Comparison of ENCODE assay signal across 12 cellular contexts in genomic region chr15:92288755-92289154, GRCh38.
DNase-seq lines count a peak whose midpoint lies in the region; ATAC-seq and TF ChIP-seq lines count a peak whose summit lies in the region.
"Had no signal": no experiment of that assay in that cellular context is flagged by ENCODE, and none has a peak within 500 bp of the region (broad histone marks: within the 10 kb centered on the region; RNA-seq: fewer than 3 reads in every experiment).

No MANE protein-coding gene starts in this region.

- ATAC-seq in GM19023 (IDR thresholded peaks at IDR 0.05; ENCODE audit: unreplicated experiment), result peak; percentile 78
- peak; percentile 98 for ATAC-seq in GM21717 (IDR thresholded peaks at IDR 0.05; ENCODE audit: unreplicated experiment)
- ATAC-seq in HG03196 (IDR thresholded peaks at IDR 0.05; ENCODE audit: unreplicated experiment), result peak; percentile 89
- no peak for ATAC-seq in activated CD8-positive, alpha-beta T cell treated with anti-CD3 and anti-CD28 coated beads for 36 hours

- CTCF ChIA-PET in GM10248 (lab: Yijun Ruan, JAX), result no interaction called here
- CTCF ChIA-PET in activated CD8-positive, alpha-beta T cell treated with anti-CD3 and anti-CD28 coated beads for 36 hours (lab: Charles Lee), result no interaction called here

- H3K36me3 Mint-ChIP-seq in activated CD8-positive, alpha-beta T cell treated with anti-CD3 and anti-CD28 coated beads for 36 hours (ENCODE audit: low read depth), result no peaks in the 10 kb centered on the region
- H3K36me3 Mint-ChIP-seq: mesothelial cell of epicardium had no signal

- TF ChIP-seq CTCF in GM10248 (IDR thresholded peaks at IDR 0.05; ENCODE audit: control extremely low read depth, extremely low read depth, low read depth, missing control alignments), result no peak
- no peak for TF ChIP-seq CTCF in activated CD8-positive, alpha-beta T cell treated with anti-CD3 and anti-CD28 coated beads for 36 hours (IDR thresholded peaks at IDR 0.05)

- H3K27me3 ChIP-seq in effector memory CD4-positive, alpha-beta T cell (replicated peaks; ENCODE audit: control insufficient read depth, insufficient read depth, low read length, poor library complexity, severe bottlenecking), result no peaks in the 10 kb centered on the region
- no peaks in the 10 kb centered on the region for H3K27me3 ChIP-seq in SJCRH30

- intact Hi-C loops in activated CD8-positive, alpha-beta T cell treated with anti-CD3 and anti-CD28 coated beads for 36 hours (cut with micrococcal nuclease), result no loop called here

- no peak overlapping the region for H3K4me3 Mint-ChIP-seq in activated CD8-positive, alpha-beta T cell treated with anti-CD3 and anti-CD28 coated beads for 36 hours
- H3K4me3 Mint-ChIP-seq: mesothelial cell of epicardium had no signal

- no peaks in the 10 kb centered on the region for H3K9me3 ChIP-seq in effector memory CD4-positive, alpha-beta T cell (ENCODE audit: control insufficient read depth, low read length)
- H3K9me3 ChIP-seq in SJCRH30 (replicated peaks), result no peaks in the 10 kb centered on the region
- H3K9me3 ChIP-seq: esophagus squamous epithelium had no signal

- no peak overlapping the region for H3K27ac Mint-ChIP-seq in activated CD8-positive, alpha-beta T cell treated with anti-CD3 and anti-CD28 coated beads for 36 hours
- H3K27ac Mint-ChIP-seq: mesothelial cell of epicardium had no signal

- H3K27me3 Mint-ChIP-seq in activated CD8-positive, alpha-beta T cell treated with anti-CD3 and anti-CD28 coated beads for 36 hours, result peaks cover 13% of the 10 kb centered on the region

- DNase-seq in GM10248 (ENCODE audit: extremely low spot score) (peak; percentile 33), SJCRH30 (no peak), NCI-H526 (lab: John Stamatoyannopoulos, UW) (no peak)
- DNase-seq in effector memory CD4-positive, alpha-beta T cell, result no peak
- no peak for DNase-seq in activated CD8-positive, alpha-beta T cell treated with anti-CD3 and anti-CD28 coated beads for 36 hours
- DNase-seq: activated gamma-delta T cell treated with Interleukin-2 at 50 U/mL for 16 hours, esophagus squamous epithelium, NCI-H524 had no signal

- no peaks in the 10 kb centered on the region for H3K9me3 Mint-ChIP-seq in activated CD8-positive, alpha-beta T cell treated with anti-CD3 and anti-CD28 coated beads for 36 hours
- H3K9me3 Mint-ChIP-seq: mesothelial cell of epicardium had no signal

- H3K4me1 Mint-ChIP-seq in activated CD8-positive, alpha-beta T cell treated with anti-CD3 and anti-CD28 coated beads for 36 hours (ENCODE audit: low read depth), result peaks cover 5% of the 10 kb centered on the region
- H3K4me1 Mint-ChIP-seq: mesothelial cell of epicardium had no signal

- H3K4me1 ChIP-seq in effector memory CD4-positive, alpha-beta T cell (ENCODE audit: control insufficient read depth, insufficient read depth, low read length, poor library complexity, severe bottlenecking), result no peaks in the 10 kb centered on the region
- H3K4me1 ChIP-seq in SJCRH30, result no peaks in the 10 kb centered on the region
- H3K4me1 ChIP-seq: esophagus squamous epithelium had no signal

- H3K4me3 ChIP-seq in effector memory CD4-positive, alpha-beta T cell (ENCODE audit: insufficient read depth, low read depth, low read length, poor library complexity, severe bottlenecking), result no peak overlapping the region
- H3K4me3 ChIP-seq in SJCRH30, result no peak overlapping the region
- H3K4me3 ChIP-seq: esophagus squamous epithelium had no signal

- POLR2A ChIA-PET in GM10248 (lab: Yijun Ruan, JAX), result no interaction called here
- POLR2A ChIA-PET in activated CD8-positive, alpha-beta T cell treated with anti-CD3 and anti-CD28 coated beads for 36 hours (lab: Charles Lee), result no interaction called here

- H3K36me3 ChIP-seq in effector memory CD4-positive, alpha-beta T cell (ENCODE audit: control insufficient read depth, insufficient read depth, low read length), result no peaks in the 10 kb centered on the region
- no peaks in the 10 kb centered on the region for H3K36me3 ChIP-seq in SJCRH30
- H3K36me3 ChIP-seq: esophagus squamous epithelium had no signal

- H3K27ac ChIP-seq in effector memory CD4-positive, alpha-beta T cell (ENCODE audit: insufficient read depth, low read length, poor library complexity, severe bottlenecking), result no peak overlapping the region
- no peak overlapping the region for H3K27ac ChIP-seq in SJCRH30
- H3K27ac ChIP-seq: esophagus squamous epithelium had no signal
